In the genomic region with DNA sequence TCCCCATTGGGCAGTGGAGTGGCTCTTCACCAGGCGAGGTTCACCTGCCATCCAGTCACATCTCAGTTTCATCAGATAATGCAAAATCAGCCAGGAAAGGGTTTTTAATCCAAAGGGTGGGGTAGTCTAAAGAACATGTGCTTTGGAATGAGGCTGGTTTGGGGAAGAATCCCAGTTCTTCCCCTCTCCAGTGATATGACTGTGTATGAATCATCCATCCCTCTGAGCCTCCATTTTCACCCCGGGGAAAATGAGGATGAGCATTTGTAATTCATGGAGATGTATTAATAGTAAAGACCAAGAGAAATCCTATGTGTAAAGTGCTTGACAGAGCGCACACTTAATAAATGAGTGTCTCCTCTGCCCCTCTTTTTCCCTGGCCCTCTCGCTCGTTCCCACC, we compare ENCODE assay signal across 19 cellular contexts.
DNase-seq lines count a peak whose midpoint lies in the region; ATAC-seq, FAIRE-seq and TF ChIP-seq lines count a peak whose summit lies in the region.
"Had no signal": no experiment of that assay in that cellular context is flagged by ENCODE, and none has a peak within 500 bp of the region (broad histone marks: within the 10 kb centered on the region; RNA-seq: fewer than 3 reads in every experiment).

No MANE protein-coding gene starts in this region.

- H3K4me1 ChIP-seq in foreskin keratinocyte: peaks cover 28% of the 10 kb centered on the region
- H3K4me1 ChIP-seq: BE2C had no signal

- ATAC-seq in foreskin keratinocyte (peak; percentile 57), HG02884 (IDR thresholded peaks at IDR 0.05; ENCODE audit: unreplicated experiment) (no peak), HG03139 (IDR thresholded peaks at IDR 0.05; ENCODE audit: unreplicated experiment) (no peak), GM18520 (IDR thresholded peaks at IDR 0.05; ENCODE audit: unreplicated experiment) (no peak)

- no peak overlapping the region for H3K27ac Mint-ChIP-seq in progenitor cell of endocrine pancreas

- H3K9me3 Mint-ChIP-seq in progenitor cell of endocrine pancreas (ENCODE audit: low read depth): no peaks in the 10 kb centered on the region
- H3K9me3 Mint-ChIP-seq: CD4-positive, alpha-beta memory T cell had no signal

- H3K27me3 ChIP-seq in bronchial epithelial cell (ENCODE audit: control insufficient read depth, insufficient read depth, low read length): no peaks in the 10 kb centered on the region
- H3K27me3 ChIP-seq in foreskin keratinocyte: no peaks in the 10 kb centered on the region
- H3K27me3 ChIP-seq: BE2C had no signal

- H3K4me3 ChIP-seq in bronchial epithelial cell (ENCODE audit: low read depth, low read length): no peak overlapping the region
- H3K4me3 ChIP-seq: PC-9 had no signal

- H3K36me3 ChIP-seq in bronchial epithelial cell (ENCODE audit: control insufficient read depth, insufficient read depth, low read length): no peaks in the 10 kb centered on the region
- H3K36me3 ChIP-seq: BE2C had no signal

- DNase-seq in AG20443 (ENCODE audit: low spot score): peak; percentile 53
- DNase-seq in HS-5 (ENCODE audit: low read depth): peak; percentile 32
- DNase-seq in bronchial epithelial cell (ENCODE audit: low read depth): peak; percentile 40
- DNase-seq in foreskin keratinocyte: peak in 1 of 2 donors; percentile 44
- DNase-seq in progenitor cell of endocrine pancreas (ENCODE audit: low spot score, unreplicated experiment): no peak
- DNase-seq: BE2C; CD4-positive, alpha-beta memory T cell; DMS79 treated with DMSO at 0.1 percent for 48 hours; NCI-H1048; NCI-H2107; NCI-H345; NCI-H748 treated with DMSO at 0.1 percent for 48 hours; PC-9; Right ventricle myocardium superior had no signal

- no peak overlapping the region for H3K27ac ChIP-seq in foreskin keratinocyte
- H3K27ac ChIP-seq: PC-9 had no signal

- TF ChIP-seq CTCF in bronchial epithelial cell (IDR thresholded peaks at IDR 0.05; ENCODE audit: insufficient read depth, low read length, severe bottlenecking) (no peak), foreskin keratinocyte (conservative IDR thresholded peaks at IDR 0.05) (no peak), progenitor cell of endocrine pancreas (IDR thresholded peaks at IDR 0.05; ENCODE audit: unreplicated experiment) (no peak)

- no peaks in the 10 kb centered on the region for H3K36me3 Mint-ChIP-seq in progenitor cell of endocrine pancreas (ENCODE audit: insufficient read depth)
- H3K36me3 Mint-ChIP-seq: CD4-positive, alpha-beta memory T cell had no signal

- no peak for FAIRE-seq in bronchial epithelial cell (lab: Jason Lieb, UNC)
- FAIRE-seq: D721Med, H54 had no signal

- H3K4me3 Mint-ChIP-seq in progenitor cell of endocrine pancreas (ENCODE audit: low read depth): no peak overlapping the region
- H3K4me3 Mint-ChIP-seq: CD4-positive, alpha-beta memory T cell had no signal

- H3K27me3 Mint-ChIP-seq in progenitor cell of endocrine pancreas: peaks cover 44% of the 10 kb centered on the region

- H3K4me1 Mint-ChIP-seq in progenitor cell of endocrine pancreas (ENCODE audit: low read depth): peaks cover 29% of the 10 kb centered on the region
